2 cellular contexts compared by ENCODE assay signal in the genomic region with DNA sequence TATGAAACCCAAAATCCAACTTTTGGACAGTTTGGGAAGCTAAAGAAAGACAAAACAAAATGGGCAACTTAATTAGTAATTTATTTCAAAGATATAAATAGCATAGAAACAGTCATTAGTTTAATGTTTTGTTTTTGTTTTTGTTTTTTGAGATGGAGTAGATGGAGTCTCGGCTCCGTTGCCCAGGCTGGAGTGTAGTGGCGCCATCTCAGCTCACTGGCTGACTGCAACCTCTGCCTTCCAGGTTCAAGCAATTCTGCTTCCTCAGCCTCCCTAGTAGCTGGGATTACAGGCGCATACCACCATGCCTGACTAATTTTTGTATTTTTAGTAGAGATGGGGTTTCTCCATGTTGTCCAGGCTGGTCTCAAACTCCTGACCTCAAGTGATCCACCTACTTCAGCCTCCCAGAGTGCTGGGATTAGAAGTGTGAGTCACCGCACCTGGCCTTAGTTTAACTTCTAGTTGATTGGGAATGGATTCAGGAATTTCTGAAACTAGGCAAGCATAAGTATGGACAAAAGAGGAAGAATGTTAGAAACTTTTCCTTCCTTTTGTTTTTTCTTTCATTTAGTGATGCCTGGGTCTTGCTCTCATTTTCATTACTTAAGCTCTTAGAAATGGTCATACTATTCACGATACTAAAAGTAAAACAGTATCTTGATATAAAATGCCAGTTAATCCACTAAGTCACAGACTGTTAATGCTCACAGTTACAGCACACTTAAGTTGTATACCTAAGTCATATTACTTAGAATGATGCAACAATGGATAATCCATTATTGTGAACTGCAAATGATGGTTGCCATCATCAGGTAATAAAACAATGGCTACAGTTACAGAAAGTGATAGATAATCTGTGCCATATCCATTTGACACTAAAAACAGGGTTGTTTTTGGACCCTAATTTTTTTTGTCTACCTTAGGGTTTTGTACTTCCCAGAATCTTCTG.
A peak's percentile ranks its signal among the peaks of the same experiment; 100 is the strongest.
TF ChIP-seq lines count a peak whose summit lies in the region.

No MANE protein-coding gene starts in this region.

TF ChIP-seq in HEK293, 187 proteins besides CTCF, POLR2A, EP300 and RAD21:
- TF ChIP-seq, protein P1, sequence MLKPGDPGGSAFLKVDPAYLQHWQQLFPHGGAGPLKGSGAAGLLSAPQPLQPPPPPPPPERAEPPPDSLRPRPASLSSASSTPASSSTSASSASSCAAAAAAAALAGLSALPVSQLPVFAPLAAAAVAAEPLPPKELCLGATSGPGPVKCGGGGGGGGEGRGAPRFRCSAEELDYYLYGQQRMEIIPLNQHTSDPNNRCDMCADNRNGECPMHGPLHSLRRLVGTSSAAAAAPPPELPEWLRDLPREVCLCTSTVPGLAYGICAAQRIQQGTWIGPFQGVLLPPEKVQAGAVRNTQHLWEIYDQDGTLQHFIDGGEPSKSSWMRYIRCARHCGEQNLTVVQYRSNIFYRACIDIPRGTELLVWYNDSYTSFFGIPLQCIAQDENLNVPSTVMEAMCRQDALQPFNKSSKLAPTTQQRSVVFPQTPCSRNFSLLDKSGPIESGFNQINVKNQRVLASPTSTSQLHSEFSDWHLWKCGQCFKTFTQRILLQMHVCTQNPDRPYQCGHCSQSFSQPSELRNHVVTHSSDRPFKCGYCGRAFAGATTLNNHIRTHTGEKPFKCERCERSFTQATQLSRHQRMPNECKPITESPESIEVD (tag by site-specific recombination; IDR thresholded peaks at IDR 0.05) = peak; percentile 15; the same call in 1 of the 2 replicates
- TF ChIP-seq ZBTB6 (tag by site-specific recombination; IDR thresholded peaks at IDR 0.05) (peak; percentile 63; the same call in 1 of the 2 replicates), ZNF324 (tag by site-specific recombination; IDR thresholded peaks at IDR 0.05) (no peak), ZNF692 (tag by site-specific recombination; IDR thresholded peaks at IDR 0.05) (no peak), ZNF600 (tag by site-specific recombination; IDR thresholded peaks at IDR 0.05) (peak; percentile 75), TRIM28 (IDR thresholded peaks at IDR 0.05; ENCODE audit: borderline replicate concordance, low read length) (peak; percentile 69; the same call in 1 of the 2 replicates), SETDB1 (IDR thresholded peaks at IDR 0.05; ENCODE audit: insufficient read length, low read length) (peak; percentile 55), PRDM1 (tag by site-specific recombination; IDR thresholded peaks at IDR 0.05) (0 out of 2 replicates have a peak, but pooled peaks have one; percentile 29), ZBTB17 (tag by site-specific recombination; IDR thresholded peaks at IDR 0.05) (0 out of 2 replicates have a peak, but pooled peaks have one; percentile 14), ZSCAN23 (tag by site-specific recombination; IDR thresholded peaks at IDR 0.05) (no peak), ZNF366 (tag by site-specific recombination; conservative IDR thresholded peaks at IDR 0.05) (peak; percentile 35; the same call in 1 of the 2 replicates)

TF ChIP-seq in HepG2, 621 proteins besides CTCF, POLR2A, EP300 and RAD21 (continued from another document):
- no peak for TF ChIP-seq NR2F2 (IDR thresholded peaks at IDR 0.05; ENCODE audit: borderline replicate concordance, low read depth)
